Comparison of ENCODE assay signal across 9 cellular contexts in genomic region chr2:230925879-230926765, GRCh38. TPM values are rescaled to one million over a fixed set of nuclear protein-coding genes. Genes with fewer than 3 reads are reported as not detected.
DNase-seq lines count a peak whose midpoint lies in the region; ATAC-seq, FAIRE-seq and TF ChIP-seq lines count a peak whose summit lies in the region.
"Had no signal": no experiment of that assay in that cellular context is flagged by ENCODE, and none has a peak within 500 bp of the region (broad histone marks: within the 10 kb centered on the region; RNA-seq: fewer than 3 reads in every experiment).

No MANE protein-coding gene starts in this region.

- H3K27ac ChIP-seq in GM12878 (ENCODE audit: control insufficient read depth, insufficient read depth) (peak overlapping the region; percentile 98), thymus (ENCODE audit: low read depth) (peak overlapping the region; percentile 75)

- peak; percentile 80 to 91; a peak in 3 of 4 replicates for TF ChIP-seq EP300 in GM12878 (IDR thresholded peaks at IDR 0.05; ENCODE audit: borderline replicate concordance in 1 of 2, control insufficient read depth in 1 of 2, low read depth in 2 of 2, low read length in 2 of 2)

- DNase-seq in AG09309 (ENCODE audit: low read depth) (no peak), GM12878 (ENCODE audit: low read depth, low spot score) (peak; percentile 70), HAP-1 (ENCODE audit: low spot score in 2 of 2) (no peak), DMS153 (lab: John Stamatoyannopoulos, UW) (no peak), HTR-8/SVneo (ENCODE audit: insufficient read length, low spot score) (no peak)

- TF ChIP-seq POLR2A in GM12878 (IDR thresholded peaks at IDR 0.05; ENCODE audit: low read depth, low read length), result peak; percentile 49; the same call in 1 of the 2 replicates

- H3K79me2 ChIP-seq in GM12878 (ENCODE audit: control insufficient read depth, insufficient read depth, low read length), result peaks cover 43% of the 10 kb centered on the region

- CTCF ChIA-PET in GM12878 (lab: Yijun Ruan, JAX), result interaction anchor here (0.7 to 16.2 kb wide), 18 partner anchors 8 to 127 kb away, joined by 3 to 315 read pairs (median 12); partner anchors contain the start of gene ITM2C

- RAD21 ChIA-PET in GM12878 (lab: Charles Lee; ENCODE audit: unreplicated experiment), result interaction anchor here (0.6 to 11.2 kb wide), 25 partner anchors 9 to 619 kb away, joined by 3 to 261 read pairs (median 6); partner anchors contain the start of gene ITM2C

- FAIRE-seq in GM12878 (lab: Jason Lieb, UNC) (peak; percentile 35), HTR-8/SVneo (lab: Jason Lieb, UNC) (no peak)

- POLR2A ChIA-PET in GM12878 (lab: Charles Lee), result interaction anchor here (0.9 to 9.7 kb wide), 13 partner anchors 12 to 102 kb away, joined by 3 to 117 read pairs (median 5); no protein-coding TSS in a partner anchor

- no peaks in the 10 kb centered on the region for H4K20me1 ChIP-seq in GM12878 (ENCODE audit: control insufficient read depth, insufficient read depth)

- H3K9me3 ChIP-seq in GM12878 (replicated peaks; ENCODE audit: control insufficient read depth, insufficient read depth, low read length) (no peaks in the 10 kb centered on the region), thymus (ENCODE audit: control insufficient read depth) (no peaks in the 10 kb centered on the region), HAP-1 (no peaks in the 10 kb centered on the region)

- SMC1A ChIA-PET in GM12878 (lab: Charles Lee; ENCODE audit: uncharacterized antibody, unreplicated experiment), result interaction anchor here (0.8 to 16.5 kb wide), 14 partner anchors 9 to 101 kb away, joined by 3 to 248 read pairs (median 4); partner anchors contain the start of gene ITM2C

- H2AFZ ChIP-seq in GM12878 (ENCODE audit: control insufficient read depth, low read depth, low read length), result peak overlapping the region; percentile 42

- no TSS peak for BruUV-seq in GM12878 (replicated peaks; lab: Mats Ljungman, UMichigan)

- ATAC-seq in GM19351 (IDR thresholded peaks at IDR 0.05; ENCODE audit: unreplicated experiment) (peak; percentile 35), HG03432 (IDR thresholded peaks at IDR 0.05; ENCODE audit: unreplicated experiment) (peak; percentile 53), GM12878 (peak; percentile 45)

- H3K27me3 ChIP-seq in GM12878 (replicated peaks in 1 of 2; ENCODE audit: control insufficient read depth in 2 of 2, insufficient read depth in 2 of 2, low read length in 1 of 2) (no peaks in the 10 kb centered on the region), thymus (ENCODE audit: control insufficient read depth, insufficient read depth) (peaks cover 2% of the 10 kb centered on the region), HAP-1 (ENCODE audit: low read depth) (no peaks in the 10 kb centered on the region)

- intact Hi-C loops in GM12878 (cut with micrococcal nuclease; ENCODE audit: unreplicated experiment), result loop anchor here (1.0 to 2.0 kb wide), 6 partner anchors 18 to 131 kb away; partner anchors contain the start of gene PSMD1

- H3K4me2 ChIP-seq in GM12878 (ENCODE audit: control insufficient read depth, insufficient read depth), result peak overlapping the region; percentile 93

- no peaks in the 10 kb centered on the region for H3K36me3 ChIP-seq in GM12878 (ENCODE audit: control insufficient read depth in 2 of 2, insufficient read depth in 2 of 2, low read length in 1 of 2)
- H3K36me3 ChIP-seq in thymus (ENCODE audit: control insufficient read depth, insufficient read depth), result no peaks in the 10 kb centered on the region
- H3K36me3 ChIP-seq in HAP-1 (replicated peaks), result no peaks in the 10 kb centered on the region

- no peak overlapping the region for H3K4me3 ChIP-seq in AG09309 (ENCODE audit: control insufficient read depth, low read depth, low read length)
- peak overlapping the region; percentile 78 for H3K4me3 ChIP-seq in GM12878
- H3K4me3 ChIP-seq in thymus (ENCODE audit: low read length), result no peak overlapping the region
- no peak overlapping the region for H3K4me3 ChIP-seq in HAP-1

- TF ChIP-seq RAD21 in GM12878 (IDR thresholded peaks at IDR 0.05; ENCODE audit: insufficient read depth, low read depth, low read length), result peak; percentile 60

- peaks cover 42% of the 10 kb centered on the region for H3K4me1 ChIP-seq in GM12878 (ENCODE audit: control insufficient read depth, insufficient read depth, low read length)
- peaks cover 2% of the 10 kb centered on the region for H3K4me1 ChIP-seq in thymus (ENCODE audit: control insufficient read depth, insufficient read depth, low read length)
- no peaks in the 10 kb centered on the region for H3K4me1 ChIP-seq in HAP-1

- peak overlapping the region; percentile 95 for H3K9ac ChIP-seq in GM12878 (ENCODE audit: control insufficient read depth, insufficient read depth, low read length)

- in situ Hi-C loops in GM12878 (cut with MboI), result loop anchor here (10.0 kb wide), 1 partner anchor 59 kb away; no protein-coding TSS in a partner anchor
- in situ Hi-C loops in HAP-1 (cut with MboI; ENCODE audit: low sequenced_read_pairs), result no loop called here

- TF ChIP-seq CTCF in AG09309 (IDR thresholded peaks at IDR 0.05; ENCODE audit: control insufficient read depth, insufficient read depth, low read depth, low read length, missing control alignments), result peak; percentile 5
- peak; percentile 44 to 60 (median 52) for TF ChIP-seq CTCF in GM12878 (IDR thresholded peaks at IDR 0.05 in 2 of 3, conservative IDR thresholded peaks at IDR 0.05 in 1 of 3; ENCODE audit: control insufficient read depth in 2 of 3, extremely low read depth in 1 of 3, insufficient read depth in 1 of 3, low read depth in 3 of 3, low read length in 3 of 3)

- 8% methylated on average over 10 of the region's 11 CpGs for WGBS in GM12878 (ENCODE audit: insufficient coverage, insufficient replicate concordance, low lambda C conversion rate, missing lambda C conversion rate)
- WGBS in thymus, result 94% methylated on average over 11 of the region's 11 CpGs

TF ChIP-seq in GM12878, 131 proteins besides CTCF, POLR2A, EP300 and RAD21 (continues in another document):
- no peak for TF ChIP-seq RB1 (IDR thresholded peaks at IDR 0.05; ENCODE audit: borderline replicate concordance)
- TF ChIP-seq RELA (IDR thresholded peaks at IDR 0.05; ENCODE audit: borderline replicate concordance, partially characterized antibody), result peak; percentile 19
- no peak for TF ChIP-seq GABPA (IDR thresholded peaks at IDR 0.05; ENCODE audit: low read depth)
- peak; percentile 43 for TF ChIP-seq SMARCA5 (IDR thresholded peaks at IDR 0.05)
- TF ChIP-seq SUPT20H (IDR thresholded peaks at IDR 0.05; ENCODE audit: borderline replicate concordance, control insufficient read depth, low read depth, low read length), result no peak
- TF ChIP-seq LARP7 (IDR thresholded peaks at IDR 0.05), result peak; percentile 60
- TF ChIP-seq BRCA1 (IDR thresholded peaks at IDR 0.05; ENCODE audit: low read depth, low read length), result no peak
- no peak for TF ChIP-seq HSF1 (IDR thresholded peaks at IDR 0.05; ENCODE audit: low read depth, low read length)
- TF ChIP-seq JUND (IDR thresholded peaks at IDR 0.05; ENCODE audit: low read depth, low read length), result peak; percentile 62; the same call in 1 of the 2 replicates

RNA-seq across cellular contexts. Expression of gene GPR55, which starts 1.1 kb away (rescaled TPM):
- total RNA-seq in GM12878 (2013; cell fraction: nucleolus; rRNA removed), result 20.6 and 24.6 TPM in 2 replicates
- 11.2 and 12.3 TPM in 2 replicates for total RNA-seq in GM12878 (2014; rRNA removed)
- 18.1 and 19.2 TPM in 2 replicates for total RNA-seq in GM12878 (2014; rRNA removed; fragmentation: Illumina TruSeq; extraction: Trizol)
- total RNA-seq in GM12878 (2021), result 26.8 and 30.1 TPM in 2 replicates
- polyA plus RNA-seq in GM12878 (2011; ENCODE audit: low read depth), result 12.4 TPM
- 16.5 and 26.9 TPM in 2 replicates for polyA plus RNA-seq in GM12878 (2011; rRNA removed)
- 26.5 and 38.7 TPM in 2 replicates for polyA plus RNA-seq in GM12878 (2011; cell fraction: cytosol; rRNA removed)
- 39.0 and 48.7 TPM in 2 replicates for polyA plus RNA-seq in GM12878 (2011; cell fraction: nucleus; rRNA removed)
- 17.2 and 17.7 TPM in 2 replicates for polyA plus RNA-seq in GM12878 (2012)
- polyA plus RNA-seq in GM12878 (2014; fragmentation: Illumina TruSeq; extraction: Trizol), result 20.4 and 24.4 TPM in 2 replicates
- 1 to 10 TPM; 2.1 to 5.5 TPM for polyA plus RNA-seq in GM12878 (2014; fragmentation: Nextera tagmentation; extraction: Ambion mirVana)
- polyA plus RNA-seq in GM12878 (2014; rRNA removed), result 23.4 and 23.5 TPM in 2 replicates
- 10 to 100 TPM; 12.6 to 13.2 TPM for polyA plus RNA-seq in GM12878 (2016; fragmentation: Nextera tagmentation; extraction: Ambion mirVana)
- 60.8 and 66.5 TPM in 2 replicates for polyA minus RNA-seq in GM12878 (2011; rRNA and poly(A)+ RNA removed)
- 6.0 and 6.2 TPM in 2 replicates for polyA minus RNA-seq in GM12878 (2011; cell fraction: cytosol; rRNA and poly(A)+ RNA removed)
- 10.9 and 19.2 TPM in 2 replicates for polyA minus RNA-seq in GM12878 (2011; cell fraction: nucleus; rRNA and poly(A)+ RNA removed)
- 1.9 TPM for polyA plus RNA-seq in thymus
- total RNA-seq: Daoy had no signal
